In genomic region chr4:137200322-137200721, GRCh38 we compare ENCODE assay signal across 20 cellular contexts.
"Had no signal": no experiment of that assay in that cellular context is flagged by ENCODE, and none has a peak within 500 bp of the region (broad histone marks: within the 10 kb centered on the region; RNA-seq: fewer than 3 reads in every experiment).

No MANE protein-coding gene starts in this region.

- DNase-seq: activated CD4-positive, alpha-beta T cell treated with anti-CD3 and anti-CD28 coated beads, Interleukin-2, amount 50 U/mL, for 1 hour; activated CD8-positive, alpha-beta memory T cell treated with anti-CD3 and anti-CD28 coated beads for 24 hours; activated naive CD8-positive, alpha-beta T cell treated with anti-CD3 and anti-CD28 coated beads for 36 hours; amygdala; body of pancreas; caudate nucleus; esophagus squamous epithelium; hippocampal formation; left lung; mucosa of descending colon; naive thymus-derived CD4-positive, alpha-beta T cell; right cardiac atrium; stimulated activated CD4-positive, alpha-beta T cell treated with anti-CD3 and anti-CD28 coated beads, Interleukin-15, amount 100 ng/mL, for 24 hours; stimulated activated CD4-positive, alpha-beta T cell treated with anti-CD3 and anti-CD28 coated beads, Interleukin-4, amount 100 ng/mL, for 24 hours; stimulated activated naive CD4-positive, alpha-beta T cell treated with Interleukin-2 at 50 U/mL for 16 hours; substantia nigra; uterus had no signal

- H3K27ac ChIP-seq: body of pancreas, esophagus squamous epithelium, left lung, neutrophil, skin epidermis, tibial nerve, uterus had no signal

- ATAC-seq: body of pancreas; left lung; mucosa of descending colon; naive thymus-derived CD4-positive, alpha-beta T cell; right cardiac atrium had no signal

- H3K4me1 ChIP-seq: body of pancreas, esophagus squamous epithelium, left lung, uterus had no signal

- H3K27me3 ChIP-seq: body of pancreas, esophagus squamous epithelium, left lung, neutrophil, tibial nerve, uterus had no signal

- H3K36me3 ChIP-seq: esophagus squamous epithelium, left lung, neutrophil, tibial nerve, uterus had no signal

- H3K4me3 ChIP-seq: body of pancreas, esophagus squamous epithelium, left lung, mucosa of descending colon, skin epidermis, tibial nerve, uterus had no signal

- H3K9me3 ChIP-seq: body of pancreas, esophagus squamous epithelium, left lung, mucosa of descending colon, neutrophil, tibial nerve, uterus had no signal
